ENCODE assay signal across 34 cellular contexts in the genomic region with DNA sequence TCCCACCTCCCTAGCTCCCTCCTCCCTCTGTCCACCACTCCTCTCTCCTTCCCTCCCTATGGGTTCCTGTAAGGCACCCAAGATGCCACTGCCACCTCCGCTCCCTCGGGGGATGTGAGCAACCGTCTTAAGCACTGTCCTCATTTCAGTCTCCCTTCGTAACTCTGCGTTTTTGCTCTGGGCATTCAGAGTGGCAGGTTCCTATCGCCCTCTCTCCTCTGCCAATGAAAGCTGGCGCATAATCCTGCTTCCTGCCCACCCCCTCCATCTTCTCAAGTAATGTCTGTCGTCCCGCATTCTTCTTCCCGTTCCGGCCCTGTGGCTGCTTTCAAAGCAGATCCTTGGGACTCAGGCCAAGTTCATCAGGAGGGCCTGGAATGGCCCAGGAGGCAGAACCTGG.
"Had no signal": no experiment of that assay in that cellular context is flagged by ENCODE, and none has a peak within 500 bp of the region (broad histone marks: within the 10 kb centered on the region; RNA-seq: fewer than 3 reads in every experiment).

No MANE protein-coding gene starts in this region.

- H3K4me1 Mint-ChIP-seq: activated B cell treated with CpG ODN at 0.5 μM for 24 hours, T-helper 17 cell had no signal

- FAIRE-seq: astrocyte, endometrium, endothelial cell of umbilical vein had no signal

- H3K4me3 ChIP-seq: cardiac muscle cell, colonic mucosa, esophagus squamous epithelium, gastroesophageal sphincter had no signal

- H3K36me3 ChIP-seq: brain microvascular endothelial cell, cardiac muscle cell, colonic mucosa, esophagus squamous epithelium, gastroesophageal sphincter, WERI-Rb-1 had no signal

- H3K4me1 ChIP-seq: colonic mucosa, gastroesophageal sphincter had no signal

- H3K27me3 ChIP-seq: brain microvascular endothelial cell, cardiac muscle cell, colonic mucosa, esophagus squamous epithelium had no signal

- H3K9me3 ChIP-seq: colonic mucosa, esophagus squamous epithelium, gastroesophageal sphincter had no signal

- H3K27ac ChIP-seq: brain microvascular endothelial cell, cardiac muscle cell, colonic mucosa, epithelial cell of prostate, esophagus squamous epithelium, gastroesophageal sphincter, WERI-Rb-1 had no signal

- H3K4me3 Mint-ChIP-seq: activated B cell treated with CpG ODN at 0.5 μM for 24 hours; activated CD8-positive, alpha-beta T cell treated with anti-CD3 and anti-CD28 coated beads for 36 hours; activated naive CD8-positive, alpha-beta T cell; activated T-cell treated with anti-CD3 and anti-CD28 coated beads, Interleukin-2, amount 50 U/mL, for 4 hours; activated T-helper 17 cell treated with anti-CD3 and anti-CD28 coated beads, Interleukin-2, amount 50 U/mL, for 72 hours; T-helper 17 cell; T-helper 2 cell treated with Interferon-gamma antibody and Interleukin-4, amounts not matched to agents 5 μg/mL and 100 μg/mL, for 36 hours had no signal

- H3K36me3 Mint-ChIP-seq: activated naive CD8-positive, alpha-beta T cell had no signal

- H3K27ac Mint-ChIP-seq: activated B cell treated with CpG ODN at 0.5 μM for 24 hours; activated CD8-positive, alpha-beta T cell treated with anti-CD3 and anti-CD28 coated beads for 36 hours; activated naive CD8-positive, alpha-beta T cell; activated T-helper 17 cell treated with anti-CD3 and anti-CD28 coated beads, Interleukin-2, amount 50 U/mL, for 72 hours; T-helper 17 cell; T-helper 2 cell treated with Interferon-gamma antibody and Interleukin-4, amounts not matched to agents 5 μg/mL and 100 μg/mL, for 36 hours had no signal

- DNase-seq: activated B cell treated with CpG ODN at 0.5 μM for 24 hours; activated CD4-positive, alpha-beta T cell treated with anti-CD3 and anti-CD28 coated beads for 48 hours; activated CD4-positive, alpha-beta T cell treated with anti-CD3 and anti-CD28 coated beads, Interleukin-2, amount 50 U/mL, for 1 hour; activated CD4-positive, alpha-beta T cell treated with anti-CD3 and anti-CD28 coated beads, Interleukin-2, amount 50 U/mL, for 48 hours; activated CD8-positive, alpha-beta memory T cell treated with anti-CD3 and anti-CD28 coated beads for 24 hours; activated CD8-positive, alpha-beta T cell treated with anti-CD3 and anti-CD28 coated beads for 36 hours; activated effector memory CD4-positive, alpha-beta T cell treated with Interleukin-2 at 50 U/mL for 16 hours; activated gamma-delta T cell treated with Interleukin-2 at 50 U/mL for 16 hours; activated naive CD4-positive, alpha-beta T cell treated with anti-CD3 and anti-CD28 coated beads, Interleukin-2, amount 50 U/mL, for 16 hours; activated naive CD4-positive, alpha-beta T cell treated with Interleukin-2 at 50 U/mL for 16 hours; activated T-cell treated with anti-CD3 and anti-CD28 coated beads, Interleukin-2, amount 50 U/mL, for 4 hours; amniotic stem cell; anterior cingulate cortex; brain microvascular endothelial cell; central memory CD4-positive, alpha-beta T cell; cerebellar nuclear complex; colonic mucosa; effector CD8-positive, alpha-beta T cell; esophagus squamous epithelium; foreskin melanocyte; T-helper 1 cell; T-helper 17 cell; T1000; WERI-Rb-1 had no signal

- ATAC-seq: activated CD4-positive, CD25-positive, alpha-beta regulatory T cell treated with anti-CD3 and anti-CD28 coated beads, Interleukin-2, amount 50 U/mL, for 24 hours; activated CD8-positive, alpha-beta T cell treated with anti-CD3 and anti-CD28 coated beads for 36 hours; activated T-cell treated with anti-CD3 and anti-CD28 coated beads, Interleukin-2, amount 50 U/mL, for 4 hours; activated T-helper 17 cell treated with anti-CD3 and anti-CD28 coated beads, Interleukin-2, amount 50 U/mL, for 72 hours; gastroesophageal sphincter; T-helper 17 cell had no signal

- H3K9me3 Mint-ChIP-seq: activated CD8-positive, alpha-beta T cell treated with anti-CD3 and anti-CD28 coated beads for 36 hours; activated T-cell treated with anti-CD3 and anti-CD28 coated beads, Interleukin-2, amount 50 U/mL, for 4 hours; activated T-helper 17 cell treated with anti-CD3 and anti-CD28 coated beads, Interleukin-2, amount 50 U/mL, for 72 hours; T-helper 2 cell treated with Interferon-gamma antibody and Interleukin-4, amounts not matched to agents 5 μg/mL and 100 μg/mL, for 36 hours had no signal
